In the genomic region with DNA sequence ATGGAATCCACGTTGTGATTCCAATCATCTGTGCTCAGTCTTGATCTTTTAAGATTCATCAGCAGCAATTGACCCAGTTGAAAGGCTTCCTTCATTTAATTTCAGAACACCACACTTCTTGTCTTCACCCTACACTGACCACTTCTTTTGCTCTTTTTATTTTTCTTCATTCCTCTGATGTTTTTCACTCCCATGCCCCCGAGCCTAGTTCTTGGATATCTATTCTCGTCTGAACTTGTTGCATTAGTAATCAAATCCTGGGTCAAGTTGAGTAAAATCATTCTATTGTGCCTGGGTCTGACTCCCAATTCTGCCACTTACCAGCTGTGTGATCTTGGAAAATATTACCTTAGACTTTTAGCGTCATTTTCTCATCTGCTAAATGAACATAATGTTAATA, we compare ENCODE assay signal across 18 cellular contexts.
A peak's percentile ranks its signal among the peaks of the same experiment; 100 is the strongest.
DNase-seq lines count a peak whose midpoint lies in the region; ATAC-seq, FAIRE-seq and TF ChIP-seq lines count a peak whose summit lies in the region.
"Had no signal": no experiment of that assay in that cellular context is flagged by ENCODE, and none has a peak within 500 bp of the region (broad histone marks: within the 10 kb centered on the region; RNA-seq: fewer than 3 reads in every experiment).

No MANE protein-coding gene starts in this region.

- no peak overlapping the region for H3K27ac ChIP-seq in RWPE2 (ENCODE audit: poor library complexity, severe bottlenecking)
- H3K27ac ChIP-seq: BLaER1 treated with 17β-estradiol and CSF1 and Interleukin-3, amounts not matched to agents 10 nM and 100 nM; GM23248; HL-60 had no signal

- H3K36me3 ChIP-seq in RWPE2 (ENCODE audit: low read depth) = no peaks in the 10 kb centered on the region
- no peaks in the 10 kb centered on the region for H3K36me3 ChIP-seq in bronchial epithelial cell (ENCODE audit: control insufficient read depth, insufficient read depth, low read length)
- H3K36me3 ChIP-seq: BLaER1 treated with 17β-estradiol and CSF1 and Interleukin-3, amounts not matched to agents 10 nM and 100 nM; HAP-1 had no signal

- FAIRE-seq in bronchial epithelial cell (lab: Jason Lieb, UNC) = no peak
- FAIRE-seq: G401.6, GM12891, GM19239 had no signal

- ATAC-seq in RWPE2 (ENCODE audit: low read depth) = peak; percentile 25; the same call in 1 of the 3 replicates
- ATAC-seq in HG02840 (IDR thresholded peaks at IDR 0.05; ENCODE audit: low FRiP score, unreplicated experiment) = no peak
- ATAC-seq: CD8-positive, alpha-beta T cell had no signal

- DNase-seq in HPDE6-E6E7 (ENCODE audit: extremely low spot score) (peak; percentile 34), RWPE2 (ENCODE audit: low spot score) (no peak), bronchial epithelial cell (ENCODE audit: low read depth) (peak; percentile 25), left kidney (ENCODE audit: low read depth, low spot score) (peak; percentile 5), DMS79 (lab: John Stamatoyannopoulos, UW) (no peak), activated T-cell treated with anti-CD3 and anti-CD28 coated beads for 4 hours (no peak)
- DNase-seq: Calu3; CD8-positive, alpha-beta T cell; DND-41; GM23248; IMR-90 had no signal

- H3K27me3 ChIP-seq in RWPE2 (ENCODE audit: insufficient read depth, poor library complexity, severe bottlenecking) (no peaks in the 10 kb centered on the region), bronchial epithelial cell (ENCODE audit: control insufficient read depth, insufficient read depth, low read length) (no peaks in the 10 kb centered on the region)
- H3K27me3 ChIP-seq: BLaER1 treated with 17β-estradiol and CSF1 and Interleukin-3, amounts not matched to agents 10 nM and 100 nM had no signal

- H3K4me1 ChIP-seq in RWPE2 (ENCODE audit: insufficient read depth, poor library complexity, severe bottlenecking) = peaks cover 6% of the 10 kb centered on the region
- H3K4me1 ChIP-seq: BLaER1 treated with 17β-estradiol and CSF1 and Interleukin-3, amounts not matched to agents 10 nM and 100 nM; HAP-1 had no signal

- H3K9me3 ChIP-seq in RWPE2 (ENCODE audit: severe bottlenecking) = no peaks in the 10 kb centered on the region
- H3K9me3 ChIP-seq: HAP-1 had no signal

- TF ChIP-seq CTCF in RWPE2 (IDR thresholded peaks at IDR 0.05; ENCODE audit: poor library complexity, severe bottlenecking) = no peak
- TF ChIP-seq CTCF in bronchial epithelial cell (IDR thresholded peaks at IDR 0.05; ENCODE audit: insufficient read depth, low read length, severe bottlenecking) = no peak

- H3K4me3 ChIP-seq in RWPE2 (ENCODE audit: severe bottlenecking) (no peak overlapping the region), bronchial epithelial cell (ENCODE audit: low read depth, low read length) (no peak overlapping the region)
- H3K4me3 ChIP-seq: BLaER1 treated with 17β-estradiol and CSF1 and Interleukin-3, amounts not matched to agents 10 nM and 100 nM; GM23248; HAP-1 had no signal

Comparison
In these comparisons a context has a peak if more than half of its experiments do, and no peak if none do; other contexts are left out.
1. DNase-seq: peak in HPDE6-E6E7 (single experiment), bronchial epithelial cell (single experiment) and left kidney (single experiment); none in RWPE2 (single experiment), DMS79 (single experiment) and activated T-cell treated with anti-CD3 and anti-CD28 coated beads for 4 hours (single experiment).